In the genomic region with DNA sequence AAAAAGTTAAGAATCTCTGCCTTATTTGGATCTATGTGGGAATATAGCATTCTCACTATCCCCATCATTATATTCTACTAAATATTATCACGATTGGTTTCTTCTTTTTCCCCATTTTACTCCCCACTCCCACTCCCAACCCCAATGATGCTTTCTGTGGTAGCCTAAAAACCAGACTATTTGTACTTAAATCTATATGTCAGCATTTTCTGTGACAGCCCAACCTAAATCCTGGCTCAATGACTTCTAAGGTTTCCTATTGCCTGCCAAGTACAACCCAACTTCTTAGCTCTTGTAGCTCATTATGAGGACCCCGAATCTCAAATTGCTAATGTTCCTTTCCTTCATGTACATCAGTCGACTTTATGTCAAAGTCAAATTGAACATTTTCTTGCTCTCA, we compare ENCODE assay signal across 28 cellular contexts.
"Had no signal": no experiment of that assay in that cellular context is flagged by ENCODE, and none has a peak within 500 bp of the region (broad histone marks: within the 10 kb centered on the region; RNA-seq: fewer than 3 reads in every experiment).

No MANE protein-coding gene starts in this region.

- ATAC-seq: effector memory CD8-positive, alpha-beta T cell; esophagus mucosa; foreskin keratinocyte; gastrocnemius medialis; gastroesophageal sphincter; heart left ventricle; heart right ventricle had no signal

- H3K9me3 ChIP-seq: colonic mucosa, esophagus muscularis mucosa, esophagus squamous epithelium, gastrocnemius medialis, gastroesophageal sphincter had no signal

- H3K79me2 ChIP-seq: hepatocyte had no signal

- H3K4me1 ChIP-seq: colonic mucosa, esophagus muscularis mucosa, esophagus squamous epithelium, foreskin keratinocyte, gastrocnemius medialis, gastroesophageal sphincter, heart left ventricle, heart right ventricle had no signal

- H3K4me2 ChIP-seq: hepatocyte had no signal

- H3K36me3 ChIP-seq: colonic mucosa, esophagus muscularis mucosa, esophagus squamous epithelium, gastrocnemius medialis, gastroesophageal sphincter, heart left ventricle, heart right ventricle had no signal

- DNase-seq: colonic mucosa; cortex of kidney; dermis blood vessel endothelial cell; dorsolateral prefrontal cortex; effector CD4-positive, alpha-beta T cell; effector CD8-positive, alpha-beta T cell; effector memory CD4-positive, alpha-beta T cell; effector memory CD8-positive, alpha-beta T cell; endodermal cell; erythroblast; esophagus squamous epithelium; foreskin fibroblast; foreskin keratinocyte; foreskin melanocyte; gastrocnemius medialis; glutamatergic neuron; head of caudate nucleus; heart left ventricle; heart right ventricle had no signal

- H2AFZ ChIP-seq: hepatocyte had no signal

- FAIRE-seq: endometrium, endothelial cell of umbilical vein, frontal cortex had no signal

- H3K4me3 ChIP-seq: colonic mucosa, coronary artery, dorsolateral prefrontal cortex, esophagus muscularis mucosa, esophagus squamous epithelium, gastrocnemius medialis, gastroesophageal sphincter, heart left ventricle, heart right ventricle, hepatocyte had no signal

- H3K27me3 ChIP-seq: colonic mucosa, esophagus muscularis mucosa, esophagus squamous epithelium, foreskin keratinocyte, gastrocnemius medialis, gastroesophageal sphincter, hepatocyte had no signal

- H3K27ac ChIP-seq: colonic mucosa, coronary artery, dorsolateral prefrontal cortex, epithelial cell of prostate, esophagus muscularis mucosa, esophagus squamous epithelium, foreskin keratinocyte, gastrocnemius medialis, gastroesophageal sphincter, heart left ventricle, heart right ventricle, hepatocyte had no signal
